15 cellular contexts compared by ENCODE assay signal in the genomic region with DNA sequence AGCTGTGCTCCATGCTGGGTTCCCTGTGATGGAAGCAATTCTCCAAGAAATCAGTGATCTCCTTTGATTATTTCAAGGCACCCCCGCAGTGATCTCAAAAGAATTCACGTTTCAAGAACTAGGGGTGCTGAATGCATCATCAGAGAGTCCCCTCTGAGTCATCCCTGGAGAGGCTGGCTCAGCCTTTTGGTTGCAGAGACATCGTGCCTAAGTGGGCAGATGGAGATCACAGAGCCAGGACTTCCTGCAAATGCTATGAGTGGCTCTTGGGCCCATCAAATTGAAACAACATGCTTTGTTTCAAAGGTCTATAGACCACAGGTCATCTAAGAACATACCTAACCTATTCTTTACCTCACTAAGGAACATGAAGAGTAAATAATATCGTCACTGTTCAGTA. TPM values are rescaled to one million over a fixed set of nuclear protein-coding genes. Genes with fewer than 3 reads are reported as not detected.
DNase-seq lines count a peak whose midpoint lies in the region; ATAC-seq, FAIRE-seq and TF ChIP-seq lines count a peak whose summit lies in the region.
"Had no signal": no experiment of that assay in that cellular context is flagged by ENCODE, and none has a peak within 500 bp of the region (broad histone marks: within the 10 kb centered on the region; RNA-seq: fewer than 3 reads in every experiment).

No MANE protein-coding gene starts in this region.

- no peaks in the 10 kb centered on the region for H3K4me1 ChIP-seq in osteoblast (ENCODE audit: insufficient read depth, low read length)

- DNase-seq in activated naive CD4-positive, alpha-beta T cell treated with anti-CD3 and anti-CD28 coated beads, Interleukin-2, amount 50 U/mL, for 72 hours (ENCODE audit: low spot score in 2 of 2), result peak in 1 of 2 donors; percentile 27
- DNase-seq in activated naive CD4-positive, alpha-beta T cell (lab: John Stamatoyannopoulos, UW), result no peak
- peak; percentile 51 for DNase-seq in bronchial epithelial cell (ENCODE audit: low read depth)
- peak in 1 of 49 donors; percentile 14 for DNase-seq in substantia nigra (lab: John Stamatoyannopoulos, UW)
- DNase-seq in glutamatergic neuron, result no peak
- DNase-seq in osteoblast (ENCODE audit: insufficient read length, low spot score, missing footprints), result no peak
- DNase-seq in activated CD8-positive, alpha-beta memory T cell treated with anti-CD3 and anti-CD28 coated beads for 24 hours, result no peak
- DNase-seq: NCI-H1436 treated with DMSO at 0.1 percent for 48 hours, NCI-H524 treated with DMSO at 0.1 percent for 48 hours, transverse colon had no signal

- no peaks in the 10 kb centered on the region for H3K79me2 ChIP-seq in osteoblast (ENCODE audit: insufficient read depth, low read length)

- FAIRE-seq in bronchial epithelial cell (lab: Jason Lieb, UNC), result peak; percentile 77

- H2AFZ ChIP-seq in osteoblast (ENCODE audit: low read length), result no peak overlapping the region

- no peak overlapping the region for H3K4me2 ChIP-seq in osteoblast (ENCODE audit: insufficient read depth, low read length)
- H3K4me2 ChIP-seq: KMS-11 had no signal

- peak; percentile 97 to 99 for ATAC-seq in activated naive CD4-positive, alpha-beta T cell treated with anti-CD3 and anti-CD28 coated beads, Interleukin-2, amount 50 U/mL, for 72 hours
- ATAC-seq in HG02571 (IDR thresholded peaks at IDR 0.05; ENCODE audit: unreplicated experiment), result peak; percentile 50

- H3K4me3 ChIP-seq in bronchial epithelial cell (ENCODE audit: low read depth, low read length), result no peak overlapping the region
- H3K4me3 ChIP-seq in osteoblast (ENCODE audit: insufficient read depth, low read length), result no peak overlapping the region
- H3K4me3 ChIP-seq: coronary artery, skin epidermis, transverse colon had no signal

- no peak overlapping the region for H3K27ac Mint-ChIP-seq in activated naive CD4-positive, alpha-beta T cell treated with anti-CD3 and anti-CD28 coated beads, Interleukin-2, amount 50 U/mL, for 72 hours
- no peak overlapping the region for H3K27ac Mint-ChIP-seq in glutamatergic neuron (ENCODE audit: unreplicated experiment)

- no peaks in the 10 kb centered on the region for H3K36me3 Mint-ChIP-seq in activated naive CD4-positive, alpha-beta T cell treated with anti-CD3 and anti-CD28 coated beads, Interleukin-2, amount 50 U/mL, for 72 hours
- no peaks in the 10 kb centered on the region for H3K36me3 Mint-ChIP-seq in glutamatergic neuron (ENCODE audit: unreplicated experiment)

- H3K4me1 Mint-ChIP-seq in glutamatergic neuron (ENCODE audit: low read depth, unreplicated experiment), result no peaks in the 10 kb centered on the region

- H3K9me3 ChIP-seq in osteoblast (ENCODE audit: low read depth, low read length), result no peaks in the 10 kb centered on the region
- H3K9me3 ChIP-seq: neutrophil, transverse colon had no signal

- peaks cover 2% of the 10 kb centered on the region for H3K27me3 Mint-ChIP-seq in glutamatergic neuron (ENCODE audit: unreplicated experiment)

- H4K20me1 ChIP-seq in osteoblast (ENCODE audit: insufficient read depth, low read length), result no peaks in the 10 kb centered on the region

- H3K27ac ChIP-seq in substantia nigra (ENCODE audit: low read depth, low read length, poor library complexity, severe bottlenecking) (peak overlapping the region; percentile 95), osteoblast (ENCODE audit: low read depth, low read length) (no peak overlapping the region)
- H3K27ac ChIP-seq: coronary artery, KMS-11, neutrophil, skin epidermis, transverse colon had no signal

- H3K4me3 Mint-ChIP-seq in glutamatergic neuron (ENCODE audit: unreplicated experiment), result no peak overlapping the region

- TF ChIP-seq CTCF in bronchial epithelial cell (IDR thresholded peaks at IDR 0.05; ENCODE audit: insufficient read depth, low read length, severe bottlenecking), result no peak
- no peak for TF ChIP-seq CTCF in glutamatergic neuron (IDR thresholded peaks at IDR 0.05; ENCODE audit: partially characterized antibody, unreplicated experiment)
- no peak for TF ChIP-seq CTCF in osteoblast (IDR thresholded peaks at IDR 0.05; ENCODE audit: extremely low read depth, low read depth, low read length)

- H3K27me3 ChIP-seq in bronchial epithelial cell (ENCODE audit: control insufficient read depth, insufficient read depth, low read length), result no peaks in the 10 kb centered on the region
- H3K27me3 ChIP-seq in osteoblast (ENCODE audit: insufficient read depth, low read length), result peaks cover 18% of the 10 kb centered on the region
- H3K27me3 ChIP-seq: transverse colon had no signal

- no peaks in the 10 kb centered on the region for H3K9me3 Mint-ChIP-seq in activated naive CD4-positive, alpha-beta T cell treated with anti-CD3 and anti-CD28 coated beads, Interleukin-2, amount 50 U/mL, for 72 hours
- no peaks in the 10 kb centered on the region for H3K9me3 Mint-ChIP-seq in glutamatergic neuron (ENCODE audit: unreplicated experiment)

- no peaks in the 10 kb centered on the region for H3K36me3 ChIP-seq in bronchial epithelial cell (ENCODE audit: control insufficient read depth, insufficient read depth, low read length)
- no peaks in the 10 kb centered on the region for H3K36me3 ChIP-seq in osteoblast (ENCODE audit: insufficient read depth, low read length)
- H3K36me3 ChIP-seq: neutrophil, transverse colon had no signal

RNA-seq across cellular contexts. Expression of gene PLEKHA1, which starts 41.5 kb away (rescaled TPM):
- 1 to 10 TPM; 7.0 to 8.7 TPM for total RNA-seq in activated naive CD4-positive, alpha-beta T cell treated with anti-CD3 and anti-CD28 coated beads, Interleukin-2, amount 50 U/mL, for 72 hours
- total RNA-seq in bronchial epithelial cell (35.3 and 38.9 TPM in 2 replicates), glutamatergic neuron (ENCODE audit: unreplicated experiment) (31.4 TPM), osteoblast (17.4 and 19.7 TPM in 2 replicates)
